ENCODE assay signal across 1 cellular context in genomic region chr22:35434061-35434750, GRCh38.
TF ChIP-seq lines count a peak whose summit lies in the region.

No MANE protein-coding gene starts in this region.

TF ChIP-seq in endothelial cell of umbilical vein, 7 proteins besides CTCF, POLR2A, EP300 and RAD21:
- TF ChIP-seq GATA2 (IDR thresholded peaks at IDR 0.05; ENCODE audit: insufficient read depth, insufficient read length, low read depth, low read length), result no peak
- TF ChIP-seq EZH2 (IDR thresholded peaks at IDR 0.05; ENCODE audit: borderline replicate concordance, low read depth, low read length, severe bottlenecking), result no peak
